Comparison of ENCODE assay signal across 19 cellular contexts in the genomic region with DNA sequence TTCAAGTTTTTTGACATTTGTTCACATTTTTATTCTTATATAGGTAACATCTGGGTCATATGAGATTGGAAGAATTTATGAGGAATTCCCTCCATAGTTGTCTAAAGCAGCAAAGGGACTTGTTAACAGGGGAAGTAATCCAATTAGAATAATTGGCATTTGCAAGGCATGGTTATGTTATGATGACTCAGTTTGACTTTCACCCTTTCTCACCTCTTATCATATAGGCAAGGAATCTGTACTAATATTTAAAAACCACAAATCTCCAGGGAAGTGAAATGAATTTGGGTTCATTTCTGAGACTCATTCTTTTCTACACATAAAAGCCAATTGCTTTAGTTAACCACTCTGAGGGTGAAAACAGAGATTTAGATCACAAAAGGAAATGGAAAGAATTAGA.
"Had no signal": no experiment of that assay in that cellular context is flagged by ENCODE, and none has a peak within 500 bp of the region (broad histone marks: within the 10 kb centered on the region; RNA-seq: fewer than 3 reads in every experiment).

No MANE protein-coding gene starts in this region.

- DNase-seq: activated CD4-positive, alpha-beta T cell treated with anti-CD3 and anti-CD28 coated beads for 4 hours; activated CD8-positive, alpha-beta memory T cell treated with anti-CD3 and anti-CD28 coated beads, Interleukin-2, amount 50 U/mL, for 4 hours; activated CD8-positive, alpha-beta T cell treated with anti-CD3 and anti-CD28 coated beads, Interleukin-2, amount 10 ng/mL, durations not matched to agents 7 days and 5 days; activated gamma-delta T cell treated with Interleukin-2 at 50 U/mL for 16 hours; activated T-cell treated with anti-CD3 and anti-CD28 coated beads, Interleukin-2, amount 50 U/mL, for 48 hours; cerebellar nuclear complex; dermis blood vessel endothelial cell; mammary epithelial cell; naive thymus-derived CD4-positive, alpha-beta T cell; posterior cingulate gyrus; retina; stimulated activated CD4-positive, alpha-beta T cell treated with anti-CD3 and anti-CD28 coated beads, Interleukin-4, amount 100 ng/mL, for 24 hours; stimulated activated naive CD4-positive, alpha-beta T cell; T-helper 17 cell; tibial artery; uterus; WERI-Rb-1 had no signal

- H3K36me3 Mint-ChIP-seq: activated naive CD8-positive, alpha-beta T cell; naive thymus-derived CD4-positive, alpha-beta T cell had no signal

- H3K4me3 Mint-ChIP-seq: activated CD8-positive, alpha-beta T cell treated with anti-CD3 and anti-CD28 coated beads, Interleukin-2, amount 10 ng/mL, durations not matched to agents 7 days and 5 days; activated naive CD8-positive, alpha-beta T cell; naive thymus-derived CD4-positive, alpha-beta T cell; T-helper 17 cell had no signal

- H3K27ac Mint-ChIP-seq: activated CD8-positive, alpha-beta T cell treated with anti-CD3 and anti-CD28 coated beads, Interleukin-2, amount 10 ng/mL, durations not matched to agents 7 days and 5 days; activated naive CD8-positive, alpha-beta T cell; naive thymus-derived CD4-positive, alpha-beta T cell; T-helper 17 cell had no signal

- H3K4me1 Mint-ChIP-seq: naive thymus-derived CD4-positive, alpha-beta T cell; T-helper 17 cell had no signal

- ATAC-seq: activated CD8-positive, alpha-beta T cell treated with anti-CD3 and anti-CD28 coated beads, Interleukin-2, amount 10 ng/mL, durations not matched to agents 7 days and 5 days; left lobe of liver; naive thymus-derived CD4-positive, alpha-beta T cell; T-helper 17 cell had no signal

- H3K27me3 Mint-ChIP-seq: activated naive CD8-positive, alpha-beta T cell had no signal
